ENCODE assay signal across 9 cellular contexts in the genomic region with DNA sequence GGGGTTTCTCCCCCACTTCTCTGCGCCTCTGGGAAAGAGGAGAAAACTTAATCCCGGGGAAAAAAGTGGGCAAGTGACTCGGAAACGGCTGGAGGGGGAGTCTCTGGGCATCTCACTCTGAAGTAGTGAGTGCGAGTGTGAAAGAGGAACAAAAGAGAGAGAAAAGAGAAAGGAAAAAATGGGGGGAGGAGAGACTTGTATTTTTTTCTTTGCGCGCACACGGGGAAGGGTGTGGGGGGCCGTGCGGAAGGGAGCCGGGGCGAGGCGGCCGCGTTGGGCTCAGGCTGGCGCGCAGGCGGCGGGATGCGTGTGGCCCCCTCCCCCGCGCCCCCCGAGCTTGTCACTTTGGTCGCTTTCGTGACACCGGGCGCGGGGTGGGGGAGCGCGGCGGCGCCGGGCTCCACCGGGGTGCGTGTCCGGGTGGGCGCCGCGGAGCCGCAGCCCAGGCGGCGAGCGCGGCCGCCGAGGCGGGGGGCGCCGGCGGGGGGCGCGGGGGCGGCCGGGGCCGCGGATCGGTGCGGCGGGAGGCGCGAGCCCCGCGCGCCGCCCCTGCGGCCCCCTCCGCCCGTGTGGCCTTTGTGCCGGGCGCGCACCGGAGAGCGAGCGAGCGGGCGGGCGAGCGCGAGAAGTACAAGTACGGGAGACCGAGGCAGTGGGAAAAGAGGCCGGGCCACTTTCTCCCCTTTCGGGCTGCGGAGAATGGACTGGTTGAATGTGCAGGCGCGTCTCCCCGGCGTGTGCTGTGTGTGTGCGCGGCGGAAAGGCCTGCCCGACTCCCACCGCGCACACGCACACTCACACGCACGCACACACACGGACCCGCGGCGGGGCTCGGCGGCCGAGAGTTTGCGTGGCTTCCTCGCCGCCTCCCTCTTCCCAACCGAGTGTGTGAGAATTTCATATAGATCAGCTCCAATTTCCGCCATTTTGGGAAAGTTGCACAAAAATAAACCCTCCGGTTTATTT. TPM values are rescaled to one million over a fixed set of nuclear protein-coding genes. Genes with fewer than 3 reads are reported as not detected.
A peak's percentile ranks its signal among the peaks of the same experiment; 100 is the strongest.
DNase-seq lines count a peak whose midpoint lies in the region; ATAC-seq, FAIRE-seq and TF ChIP-seq lines count a peak whose summit lies in the region.
"Had no signal": no experiment of that assay in that cellular context is flagged by ENCODE, and none has a peak within 500 bp of the region (broad histone marks: within the 10 kb centered on the region; RNA-seq: fewer than 3 reads in every experiment).

No MANE protein-coding gene starts in this region.

- no peak for FAIRE-seq in frontal cortex (lab: Jason Lieb, UNC)
- FAIRE-seq in urothelium cell line (lab: Jason Lieb, UNC), result no peak

- H3K9me3 Mint-ChIP-seq in neural progenitor cell, result no peaks in the 10 kb centered on the region

- H3K36me3 ChIP-seq in Peyer's patch (no peaks in the 10 kb centered on the region), neural progenitor cell (no peaks in the 10 kb centered on the region)

- no peak overlapping the region for H3K9ac ChIP-seq in neural progenitor cell

- H2AFZ ChIP-seq in neural progenitor cell (replicated peaks), result peak overlapping the region; percentile 94

- DNase-seq in NCI-H2227 (lab: John Stamatoyannopoulos, UW; ENCODE audit: unreplicated experiment), result peak; percentile 29
- no peak for DNase-seq in NCI-H2227 treated with DMSO at 0.1 percent for 48 hours (lab: John Stamatoyannopoulos, UW)
- DNase-seq in Peyer's patch, result peak; percentile 48 to 70 (median 57)
- DNase-seq in activated gamma-delta T cell treated with Interleukin-2 at 50 U/mL for 16 hours, result peak; percentile 24
- DNase-seq in frontal cortex (ENCODE audit: low spot score in 2 of 2), result peak; percentile 30 to 58
- peak; percentile 76 for DNase-seq in neural progenitor cell (ENCODE audit: low spot score)
- peak; percentile 47 for DNase-seq in urothelium cell line (ENCODE audit: low spot score)

- H3K4me1 Mint-ChIP-seq in neural progenitor cell, result peaks cover 16% of the 10 kb centered on the region

- H3K27me3 Mint-ChIP-seq in neural progenitor cell (ENCODE audit: insufficient read depth, low read depth), result peaks cover 5% of the 10 kb centered on the region

- H3K36me3 Mint-ChIP-seq in neural progenitor cell, result peaks cover 2% of the 10 kb centered on the region

- H3K9me3 ChIP-seq in Peyer's patch, result no peaks in the 10 kb centered on the region
- H3K9me3 ChIP-seq in neural progenitor cell (ENCODE audit: low read depth), result no peaks in the 10 kb centered on the region

- peaks cover 14% of the 10 kb centered on the region for H3F3A ChIP-seq in neural progenitor cell (ENCODE audit: low read depth)

- peaks cover 15% of the 10 kb centered on the region for H4K20me1 ChIP-seq in neural progenitor cell (ENCODE audit: low read depth)

- H3K4me2 ChIP-seq in neural progenitor cell, result peak overlapping the region; percentile 98

- peak overlapping the region; percentile 94 for H3K27ac Mint-ChIP-seq in neural progenitor cell

- H3K4me1 ChIP-seq in Peyer's patch, result no peaks in the 10 kb centered on the region
- H3K4me1 ChIP-seq in neural progenitor cell, result peaks cover 7% of the 10 kb centered on the region

- TF ChIP-seq CTCF in Peyer's patch (IDR thresholded peaks at IDR 0.05) (no peak), neural progenitor cell (IDR thresholded peaks at IDR 0.05) (no peak)

- H3K4me3 Mint-ChIP-seq in neural progenitor cell, result peak overlapping the region; percentile 99

- peak; percentile 20 for ATAC-seq in HG02973 (IDR thresholded peaks at IDR 0.05; ENCODE audit: unreplicated experiment)

- H3K79me2 ChIP-seq in neural progenitor cell (ENCODE audit: low read depth), result peaks cover 14% of the 10 kb centered on the region

- H3K27ac ChIP-seq in Peyer's patch (peak overlapping the region; percentile 73 to 91 (median 78)), neural progenitor cell (no peak overlapping the region)

- H3K4me3 ChIP-seq in Peyer's patch, result peak overlapping the region; percentile 64 to 88 (median 77)
- H3K4me3 ChIP-seq in neural progenitor cell, result peak overlapping the region; percentile 74

- no peak for TF ChIP-seq POLR2A in Peyer's patch (IDR thresholded peaks at IDR 0.05)

- H3K27me3 ChIP-seq in Peyer's patch (no peaks in the 10 kb centered on the region), neural progenitor cell (peaks cover 10% of the 10 kb centered on the region)

RNA-seq across cellular contexts. Expression of a gene that starts 0.7 kb away (rescaled TPM):
- 10 to 100 TPM in 1 of 4 donors, 1 to 10 TPM in 3; 2.8 to 22.3 (median 7.5) TPM for total RNA-seq in Peyer's patch
- 46.1 TPM for total RNA-seq in frontal cortex
- 18.0 and 22.2 TPM in 2 replicates for total RNA-seq in neural progenitor cell (ENCODE audit: low replicate concordance)
- total RNA-seq: Daoy had no signal
